Comparison of ENCODE assay signal across 1 cellular context in genomic region chr18:36128907-36129299, GRCh38.
TF ChIP-seq lines count a peak whose summit lies in the region.

No MANE protein-coding gene starts in this region.

TF ChIP-seq in K562, 482 proteins besides CTCF, POLR2A, EP300 and RAD21 (continued from another document):
- no peak for TF ChIP-seq HES1 (IDR thresholded peaks at IDR 0.05; ENCODE audit: low read depth)
- TF ChIP-seq ZNF24 (IDR thresholded peaks at IDR 0.05): 0 out of 2 replicates have a peak, but pooled peaks have one; percentile 49
- peak; percentile 98 for TF ChIP-seq L3MBTL2 (IDR thresholded peaks at IDR 0.05)
- no peak for TF ChIP-seq CAMTA2 (CRISPR knock-in tag; conservative IDR thresholded peaks at IDR 0.05)
- no peak for TF ChIP-seq HDAC3 (IDR thresholded peaks at IDR 0.05; ENCODE audit: borderline replicate concordance, partially characterized antibody)
- TF ChIP-seq, protein P1, sequence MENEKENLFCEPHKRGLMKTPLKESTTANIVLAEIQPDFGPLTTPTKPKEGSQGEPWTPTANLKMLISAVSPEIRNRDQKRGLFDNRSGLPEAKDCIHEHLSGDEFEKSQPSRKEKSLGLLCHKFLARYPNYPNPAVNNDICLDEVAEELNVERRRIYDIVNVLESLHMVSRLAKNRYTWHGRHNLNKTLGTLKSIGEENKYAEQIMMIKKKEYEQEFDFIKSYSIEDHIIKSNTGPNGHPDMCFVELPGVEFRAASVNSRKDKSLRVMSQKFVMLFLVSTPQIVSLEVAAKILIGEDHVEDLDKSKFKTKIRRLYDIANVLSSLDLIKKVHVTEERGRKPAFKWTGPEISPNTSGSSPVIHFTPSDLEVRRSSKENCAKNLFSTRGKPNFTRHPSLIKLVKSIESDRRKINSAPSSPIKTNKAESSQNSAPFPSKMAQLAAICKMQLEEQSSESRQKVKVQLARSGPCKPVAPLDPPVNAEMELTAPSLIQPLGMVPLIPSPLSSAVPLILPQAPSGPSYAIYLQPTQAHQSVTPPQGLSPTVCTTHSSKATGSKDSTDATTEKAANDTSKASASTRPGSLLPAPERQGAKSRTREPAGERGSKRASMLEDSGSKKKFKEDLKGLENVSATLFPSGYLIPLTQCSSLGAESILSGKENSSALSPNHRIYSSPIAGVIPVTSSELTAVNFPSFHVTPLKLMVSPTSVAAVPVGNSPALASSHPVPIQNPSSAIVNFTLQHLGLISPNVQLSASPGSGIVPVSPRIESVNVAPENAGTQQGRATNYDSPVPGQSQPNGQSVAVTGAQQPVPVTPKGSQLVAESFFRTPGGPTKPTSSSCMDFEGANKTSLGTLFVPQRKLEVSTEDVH (IDR thresholded peaks at IDR 0.05; ENCODE audit: low read depth, partially characterized antibody): no peak
- TF ChIP-seq ZBTB33 (CRISPR knock-in tag; IDR thresholded peaks at IDR 0.05): no peak
- no peak for TF ChIP-seq RAD51 (IDR thresholded peaks at IDR 0.05; ENCODE audit: borderline replicate concordance, low read depth)
- no peak for TF ChIP-seq NCOA4 (IDR thresholded peaks at IDR 0.05; ENCODE audit: partially characterized antibody)
- no peak for TF ChIP-seq SMARCE1 (IDR thresholded peaks at IDR 0.05)
- no peak for TF ChIP-seq MCM5 (IDR thresholded peaks at IDR 0.05; ENCODE audit: low read depth)
- peak; percentile 61; the same call in 1 of the 2 replicates for TF ChIP-seq SAFB (IDR thresholded peaks at IDR 0.05; ENCODE audit: borderline replicate concordance, low read depth, low read length)
- TF ChIP-seq ZNF133 (CRISPR knock-in tag; IDR thresholded peaks at IDR 0.05): no peak
- TF ChIP-seq NRF1 (conservative IDR thresholded peaks at IDR 0.05 in 1 of 2, IDR thresholded peaks at IDR 0.05 in 1 of 2): no peak
- no peak for TF ChIP-seq RBFOX2 (IDR thresholded peaks at IDR 0.05; ENCODE audit: low read depth, low read length)
